In genomic region chr17:79323556-79323955, GRCh38 we compare ENCODE assay signal across 30 cellular contexts.
"Had no signal": no experiment of that assay in that cellular context is flagged by ENCODE, and none has a peak within 500 bp of the region (broad histone marks: within the 10 kb centered on the region; RNA-seq: fewer than 3 reads in every experiment).

No MANE protein-coding gene starts in this region.

- H3K4me1 ChIP-seq: body of pancreas, colonic mucosa, heart right ventricle had no signal

- H2AFZ ChIP-seq: hepatocyte had no signal

- H3K9me3 ChIP-seq: body of pancreas, colonic mucosa, heart right ventricle had no signal

- H3K4me2 ChIP-seq: hepatocyte had no signal

- H3K4me3 ChIP-seq: body of pancreas, cardiac muscle cell, colonic mucosa, heart right ventricle, hepatocyte had no signal

- H3K36me3 ChIP-seq: cardiac muscle cell, colonic mucosa, heart right ventricle, WERI-Rb-1 had no signal

- H3K4me1 Mint-ChIP-seq: activated B cell treated with CpG ODN at 0.5 μM for 24 hours; activated CD8-positive, alpha-beta memory T cell treated with anti-CD3 and anti-CD28 coated beads, Interleukin-2, amount 10 ng/mL, durations not matched to agents 7 days and 5 days; endodermal cell; T-helper 17 cell had no signal

- H3K27ac ChIP-seq: body of pancreas, cardiac muscle cell, colonic mucosa, heart right ventricle, hepatocyte, WERI-Rb-1 had no signal

- H3K9me3 Mint-ChIP-seq: activated B cell treated with CpG ODN at 0.5 μM for 24 hours; activated CD4-positive, alpha-beta memory T cell treated with anti-CD3 and anti-CD28 coated beads for 36 hours; activated T-cell treated with anti-CD3 and anti-CD28 coated beads, Interleukin-2, amount 50 U/mL, for 24 hours; activated T-cell treated with anti-CD3 and anti-CD28 coated beads, Interleukin-2, amount 50 U/mL, for 72 hours; endodermal cell; T-helper 2 cell treated with Interferon-gamma antibody and Interleukin-4, amounts not matched to agents 5 μg/mL and 100 μg/mL, for 36 hours had no signal

- FAIRE-seq: frontal cortex had no signal

- H3K4me3 Mint-ChIP-seq: activated B cell treated with CpG ODN at 0.5 μM for 24 hours; activated CD4-positive, alpha-beta memory T cell treated with anti-CD3 and anti-CD28 coated beads for 36 hours; activated CD8-positive, alpha-beta memory T cell treated with anti-CD3 and anti-CD28 coated beads, Interleukin-2, amount 10 ng/mL, durations not matched to agents 7 days and 5 days; activated CD8-positive, alpha-beta T cell treated with anti-CD3 and anti-CD28 coated beads, Interleukin-2, amount 10 ng/mL, durations not matched to agents 7 days and 5 days; activated naive CD8-positive, alpha-beta T cell; activated T-cell treated with anti-CD3 and anti-CD28 coated beads, Interleukin-2, amount 50 U/mL, for 24 hours; activated T-cell treated with anti-CD3 and anti-CD28 coated beads, Interleukin-2, amount 50 U/mL, for 72 hours; endodermal cell; T-helper 17 cell; T-helper 2 cell treated with Interferon-gamma antibody and Interleukin-4, amounts not matched to agents 5 μg/mL and 100 μg/mL, for 36 hours had no signal

- H3K27me3 ChIP-seq: colonic mucosa had no signal

- H3K27ac Mint-ChIP-seq: activated B cell treated with CpG ODN at 0.5 μM for 24 hours; activated CD4-positive, alpha-beta memory T cell treated with anti-CD3 and anti-CD28 coated beads for 36 hours; activated CD8-positive, alpha-beta memory T cell treated with anti-CD3 and anti-CD28 coated beads, Interleukin-2, amount 10 ng/mL, durations not matched to agents 7 days and 5 days; activated CD8-positive, alpha-beta T cell treated with anti-CD3 and anti-CD28 coated beads, Interleukin-2, amount 10 ng/mL, durations not matched to agents 7 days and 5 days; activated naive CD8-positive, alpha-beta T cell; activated T-cell treated with anti-CD3 and anti-CD28 coated beads, Interleukin-2, amount 50 U/mL, for 24 hours; activated T-cell treated with anti-CD3 and anti-CD28 coated beads, Interleukin-2, amount 50 U/mL, for 72 hours; endodermal cell; T-helper 17 cell; T-helper 2 cell treated with Interferon-gamma antibody and Interleukin-4, amounts not matched to agents 5 μg/mL and 100 μg/mL, for 36 hours had no signal

- H3K36me3 Mint-ChIP-seq: activated CD4-positive, alpha-beta memory T cell treated with anti-CD3 and anti-CD28 coated beads for 36 hours; activated CD8-positive, alpha-beta memory T cell treated with anti-CD3 and anti-CD28 coated beads, Interleukin-2, amount 10 ng/mL, durations not matched to agents 7 days and 5 days; activated naive CD8-positive, alpha-beta T cell had no signal

- DNase-seq: activated B cell treated with CpG ODN at 0.5 μM for 24 hours; activated CD4-positive, alpha-beta memory T cell treated with anti-CD3 and anti-CD28 coated beads for 36 hours; activated CD4-positive, alpha-beta T cell treated with anti-CD3 and anti-CD28 coated beads for 48 hours; activated CD4-positive, alpha-beta T cell treated with anti-CD3 and anti-CD28 coated beads, Interleukin-2, amount 50 U/mL, for 1 hour; activated CD8-positive, alpha-beta memory T cell treated with anti-CD3 and anti-CD28 coated beads, Interleukin-2, amount 10 ng/mL, durations not matched to agents 7 days and 5 days; activated CD8-positive, alpha-beta memory T cell treated with anti-CD3 and anti-CD28 coated beads, Interleukin-2, amount 50 U/mL, for 4 hours; activated CD8-positive, alpha-beta T cell treated with anti-CD3 and anti-CD28 coated beads, Interleukin-2, amount 10 ng/mL, durations not matched to agents 7 days and 5 days; activated gamma-delta T cell treated with Interleukin-2 at 50 U/mL for 16 hours; activated naive CD4-positive, alpha-beta T cell treated with anti-CD3 and anti-CD28 coated beads, Interleukin-2, amount 50 U/mL, for 16 hours; activated naive CD4-positive, alpha-beta T cell treated with Interleukin-2 at 50 U/mL for 16 hours; activated T-cell treated with anti-CD3 and anti-CD28 coated beads, Interleukin-2, amount 50 U/mL, for 24 hours; activated T-cell treated with anti-CD3 and anti-CD28 coated beads, Interleukin-2, amount 50 U/mL, for 72 hours; amniotic stem cell; anterior cingulate cortex; body of pancreas; central memory CD4-positive, alpha-beta T cell; colonic mucosa; effector CD8-positive, alpha-beta T cell; endodermal cell; foreskin fibroblast; heart right ventricle; T-helper 1 cell; T-helper 17 cell; T1000; WERI-Rb-1 had no signal
